ENCODE assay signal across 16 cellular contexts in genomic region chr14:45149602-45150001, GRCh38. TPM values are rescaled to one million over a fixed set of nuclear protein-coding genes. Genes with fewer than 3 reads are reported as not detected.
DNase-seq lines count a peak whose midpoint lies in the region; ATAC-seq and TF ChIP-seq lines count a peak whose summit lies in the region.
"Had no signal": no experiment of that assay in that cellular context is flagged by ENCODE, and none has a peak within 500 bp of the region (broad histone marks: within the 10 kb centered on the region; RNA-seq: fewer than 3 reads in every experiment).

No MANE protein-coding gene starts in this region.

- POLR2A ChIA-PET in CD8-positive, alpha-beta T cell (lab: Charles Lee): no interaction called here

- H3K79me2 ChIP-seq in GM23338 (replicated peaks; ENCODE audit: insufficient read depth): 0 out of 2 replicates have a peak, but pooled peaks cover 13% of the 10 kb centered on the region

- CTCF ChIA-PET in CD8-positive, alpha-beta T cell (lab: Charles Lee): interaction anchor here (1.1 kb wide), 1 partner anchor 16 kb away, joined by 3 read pairs; the partner anchor contains the start of gene FKBP3

- no peak overlapping the region for H2AFZ ChIP-seq in GM23338
- H2AFZ ChIP-seq: GM23248 had no signal

- H3K36me3 ChIP-seq in GM23338 (ENCODE audit: insufficient read depth) (no peaks in the 10 kb centered on the region), HUES64 (ENCODE audit: insufficient read depth, low read length) (peaks cover 32% of the 10 kb centered on the region), endodermal cell (ENCODE audit: control insufficient read depth, insufficient read depth, low read length) (peaks cover 8% of the 10 kb centered on the region)
- no peaks in the 10 kb centered on the region for H3K36me3 ChIP-seq in CD8-positive, alpha-beta T cell (ENCODE audit: insufficient read depth, low read length)

- H4K20me1 ChIP-seq in GM23338 (replicated peaks; ENCODE audit: insufficient read depth): no peaks in the 10 kb centered on the region

- peak overlapping the region; percentile 52; the same call in 1 of the 2 replicates for H3K27ac Mint-ChIP-seq in GM23338
- H3K27ac Mint-ChIP-seq in endodermal cell: peak overlapping the region; percentile 49
- no peak overlapping the region for H3K27ac Mint-ChIP-seq in CD8-positive, alpha-beta T cell
- H3K27ac Mint-ChIP-seq: HFFc6, IgD-negative memory B cell had no signal

- H3K9me2 ChIP-seq in GM23338 (ENCODE audit: insufficient read depth): no peaks in the 10 kb centered on the region

- no peak for ATAC-seq in GM23338
- no peak for ATAC-seq in CD8-positive, alpha-beta T cell
- no peak for ATAC-seq in GM19397 (IDR thresholded peaks at IDR 0.05; ENCODE audit: unreplicated experiment)
- ATAC-seq: HCT116 had no signal

- DNase-seq in GM23338 (ENCODE audit: low spot score) (no peak), endodermal cell (no peak)
- DNase-seq in CD8-positive, alpha-beta T cell: no peak
- DNase-seq in effector CD8-positive, alpha-beta T cell (lab: John Stamatoyannopoulos, UW): no peak
- DNase-seq: ACHN; BE2C; C1 segment of cervical spinal cord; Caco-2; CD4-positive, CD25-positive, alpha-beta regulatory T cell; GM23248; HFFc6; KG1 had no signal

- H3K9ac ChIP-seq in HUES64 (ENCODE audit: low read depth, low read length) (no peak overlapping the region), endodermal cell (ENCODE audit: extremely low read depth, low read length, poor library complexity, severe bottlenecking) (no peak overlapping the region)
- H3K9ac ChIP-seq: GM23248 had no signal

- no peak overlapping the region for H3K4me3 Mint-ChIP-seq in GM23338
- no peak overlapping the region for H3K4me3 Mint-ChIP-seq in endodermal cell
- H3K4me3 Mint-ChIP-seq in CD8-positive, alpha-beta T cell: no peak overlapping the region
- H3K4me3 Mint-ChIP-seq: CD4-positive, CD25-positive, alpha-beta regulatory T cell; HFFc6; IgD-negative memory B cell had no signal

- peaks cover 9% of the 10 kb centered on the region; the same call in 1 of the 2 replicates for H3K4me1 ChIP-seq in GM23338 (ENCODE audit: insufficient read depth)
- peaks cover 11% of the 10 kb centered on the region for H3K4me1 ChIP-seq in HUES64 (ENCODE audit: insufficient read depth, low read length)
- H3K4me1 ChIP-seq in endodermal cell (ENCODE audit: control insufficient read depth, insufficient read depth, low read length): no peaks in the 10 kb centered on the region
- no peaks in the 10 kb centered on the region for H3K4me1 ChIP-seq in CD8-positive, alpha-beta T cell (ENCODE audit: insufficient read depth, low read length)
- H3K4me1 ChIP-seq: BE2C, Caco-2 had no signal

- no peaks in the 10 kb centered on the region for H3K27me3 Mint-ChIP-seq in GM23338 (ENCODE audit: insufficient read depth, low read depth, poor library complexity)
- H3K27me3 Mint-ChIP-seq in endodermal cell (ENCODE audit: insufficient read depth): no peaks in the 10 kb centered on the region
- H3K27me3 Mint-ChIP-seq in CD8-positive, alpha-beta T cell (ENCODE audit: low read depth): no peaks in the 10 kb centered on the region
- H3K27me3 Mint-ChIP-seq: CD4-positive, CD25-positive, alpha-beta regulatory T cell; IgD-negative memory B cell had no signal

- H3K36me3 Mint-ChIP-seq in GM23338 (ENCODE audit: low read depth) (peaks cover 19% of the 10 kb centered on the region), endodermal cell (ENCODE audit: low read depth) (peaks cover 28% of the 10 kb centered on the region)
- H3K36me3 Mint-ChIP-seq in CD8-positive, alpha-beta T cell: peaks cover 29% of the 10 kb centered on the region

- TF ChIP-seq CTCF in GM23338 (conservative IDR thresholded peaks at IDR 0.05; ENCODE audit: low read depth in 2 of 2) (no peak), endodermal cell (conservative IDR thresholded peaks at IDR 0.05) (no peak)
- no peak for TF ChIP-seq CTCF in CD8-positive, alpha-beta T cell (IDR thresholded peaks at IDR 0.05)

- H3K4me3 ChIP-seq in GM23338 (no peak overlapping the region), HUES64 (ENCODE audit: low read length) (no peak overlapping the region), endodermal cell (ENCODE audit: low read length) (no peak overlapping the region)
- H3K4me3 ChIP-seq in CD8-positive, alpha-beta T cell (ENCODE audit: low read depth, low read length): no peak overlapping the region
- H3K4me3 ChIP-seq: GM23248 had no signal

- H3K9me3 Mint-ChIP-seq in GM23338: no peaks in the 10 kb centered on the region
- H3K9me3 Mint-ChIP-seq in endodermal cell: peaks cover 5% of the 10 kb centered on the region
- no peaks in the 10 kb centered on the region for H3K9me3 Mint-ChIP-seq in CD8-positive, alpha-beta T cell
- H3K9me3 Mint-ChIP-seq: CD4-positive, CD25-positive, alpha-beta regulatory T cell; HFFc6; IgD-negative memory B cell had no signal

- 99% methylated on average over 3 of the region's 3 CpGs for WGBS in HUES64
- 80 to 95% methylated on average over 1 to 3 of the region's 3 CpGs for WGBS in endodermal cell (ENCODE audit: insufficient coverage in 1 of 2, insufficient read length in 1 of 2), 2 experiments

- H3F3A ChIP-seq in GM23338 (replicated peaks; ENCODE audit: low read depth): no peaks in the 10 kb centered on the region

- H3K4me1 Mint-ChIP-seq in GM23338: peaks cover 10% of the 10 kb centered on the region
- H3K4me1 Mint-ChIP-seq in endodermal cell: no peaks in the 10 kb centered on the region
- H3K4me1 Mint-ChIP-seq in CD8-positive, alpha-beta T cell (ENCODE audit: low read depth): no peaks in the 10 kb centered on the region

- intact Hi-C loops in CD8-positive, alpha-beta T cell (cut with DNase I, micrococcal nuclease): no loop called here

- H3K27me3 ChIP-seq in GM23338 (ENCODE audit: insufficient read depth): no peaks in the 10 kb centered on the region
- no peaks in the 10 kb centered on the region for H3K27me3 ChIP-seq in HUES64 (ENCODE audit: insufficient read depth, low read length)
- H3K27me3 ChIP-seq in endodermal cell (ENCODE audit: control insufficient read depth, insufficient read depth, low read length, poor library complexity, severe bottlenecking): no peaks in the 10 kb centered on the region
- no peaks in the 10 kb centered on the region for H3K27me3 ChIP-seq in CD8-positive, alpha-beta T cell (ENCODE audit: insufficient read depth, low read length)
- H3K27me3 ChIP-seq: BE2C had no signal

- H3K4me2 ChIP-seq in GM23338: no peak overlapping the region

- peak overlapping the region; percentile 89; the same call in 1 of the 2 replicates for H3K27ac ChIP-seq in GM23338 (ENCODE audit: low read depth)
- H3K27ac ChIP-seq in HUES64 (ENCODE audit: low read depth, low read length): peak overlapping the region; percentile 52; the same call in 1 of the 2 replicates
- no peak overlapping the region for H3K27ac ChIP-seq in endodermal cell (ENCODE audit: low read depth, low read length)
- H3K27ac ChIP-seq in CD8-positive, alpha-beta T cell (ENCODE audit: low read depth, low read length): no peak overlapping the region
- H3K27ac ChIP-seq: GM23248 had no signal

- no peaks in the 10 kb centered on the region for H3K9me3 ChIP-seq in HUES64 (ENCODE audit: insufficient read depth, low read depth, low read length)
- H3K9me3 ChIP-seq in endodermal cell (ENCODE audit: control insufficient read depth, low read length): no peaks in the 10 kb centered on the region
- no peaks in the 10 kb centered on the region for H3K9me3 ChIP-seq in CD8-positive, alpha-beta T cell (ENCODE audit: low read length)
- H3K9me3 ChIP-seq: BE2C, Caco-2 had no signal

TF ChIP-seq in GM23338, 12 proteins besides CTCF, POLR2A, EP300 and RAD21 (continues in another document):
- TF ChIP-seq NANOG (IDR thresholded peaks at IDR 0.05; ENCODE audit: borderline replicate concordance): no peak
- TF ChIP-seq, protein P1, sequence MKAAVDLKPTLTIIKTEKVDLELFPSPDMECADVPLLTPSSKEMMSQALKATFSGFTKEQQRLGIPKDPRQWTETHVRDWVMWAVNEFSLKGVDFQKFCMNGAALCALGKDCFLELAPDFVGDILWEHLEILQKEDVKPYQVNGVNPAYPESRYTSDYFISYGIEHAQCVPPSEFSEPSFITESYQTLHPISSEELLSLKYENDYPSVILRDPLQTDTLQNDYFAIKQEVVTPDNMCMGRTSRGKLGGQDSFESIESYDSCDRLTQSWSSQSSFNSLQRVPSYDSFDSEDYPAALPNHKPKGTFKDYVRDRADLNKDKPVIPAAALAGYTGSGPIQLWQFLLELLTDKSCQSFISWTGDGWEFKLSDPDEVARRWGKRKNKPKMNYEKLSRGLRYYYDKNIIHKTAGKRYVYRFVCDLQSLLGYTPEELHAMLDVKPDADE (IDR thresholded peaks at IDR 0.05): no peak
- TF ChIP-seq STAT1 (IDR thresholded peaks at IDR 0.05; ENCODE audit: unreplicated experiment): no peak
- no peak for TF ChIP-seq JUNB (IDR thresholded peaks at IDR 0.05; ENCODE audit: unreplicated experiment)
- no peak for TF ChIP-seq EZH2 (IDR thresholded peaks at IDR 0.05; ENCODE audit: low read depth, unreplicated experiment)
- no peak for TF ChIP-seq CREB1 (CRISPR knock-in tag; IDR thresholded peaks at IDR 0.05; ENCODE audit: low read depth)
- no peak for TF ChIP-seq POLR2AphosphoS5 (IDR thresholded peaks at IDR 0.05; ENCODE audit: low read depth)
- no peak for TF ChIP-seq ZNF114 (CRISPR knock-in tag; IDR thresholded peaks at IDR 0.05)
- no peak for TF ChIP-seq ZNF331 (CRISPR knock-in tag; IDR thresholded peaks at IDR 0.05; ENCODE audit: low read depth)

RNA-seq across cellular contexts. Expression of gene FANCM, which starts 13.9 kb away (rescaled TPM):
- total RNA-seq in GM23338 (2014; rRNA removed; shearing (Covaris generic)): 21.1 and 24.5 TPM in 2 replicates
- 18.1 and 19.6 TPM in 2 replicates for polyA plus RNA-seq in GM23338 (2016; fragmentation: Nextera tagmentation; extraction: Ambion mirVana)
- polyA plus RNA-seq in HUES64 (2013, experiment 1 of 2): 5.6 TPM
- 5.8 TPM for polyA plus RNA-seq in HUES64 (2013, experiment 2 of 2)
- 10 to 100 TPM; 13.1 to 15.8 TPM for total RNA-seq in endodermal cell
- 8.0 TPM for polyA plus RNA-seq in endodermal cell (2013, experiment 1 of 2)
- 9.6 TPM for polyA plus RNA-seq in endodermal cell (2013, experiment 2 of 2)
- 1 to 10 TPM; 5.9 to 6.7 TPM for total RNA-seq in CD8-positive, alpha-beta T cell

RNA-seq across cellular contexts. Expression of gene FKBP3, which starts 15.3 kb away (rescaled TPM):
- total RNA-seq in GM23338 (2014; rRNA removed; shearing (Covaris generic)): 114 and 120 TPM in 2 replicates
- 699 and 741 TPM in 2 replicates for polyA plus RNA-seq in GM23338 (2016; fragmentation: Nextera tagmentation; extraction: Ambion mirVana)
- 168 TPM for polyA plus RNA-seq in HUES64 (2013, experiment 1 of 2)
- 183 TPM for polyA plus RNA-seq in HUES64 (2013, experiment 2 of 2)
- 100 to 1,000 TPM; 153 to 188 TPM for total RNA-seq in endodermal cell
- polyA plus RNA-seq in endodermal cell (2013, experiment 1 of 2): 158 TPM
- polyA plus RNA-seq in endodermal cell (2013, experiment 2 of 2): 159 TPM
- total RNA-seq in CD8-positive, alpha-beta T cell: 10 to 100 TPM; 32.1 to 32.3 TPM

Comparison
In these comparisons a context has a peak if more than half of its experiments do, and no peak if none do; other contexts are left out.
1. H3K27ac ChIP-seq: peak in GM23338 (single experiment) and HUES64 (single experiment); none in endodermal cell (single experiment) and CD8-positive, alpha-beta T cell (single experiment).